Comparison of ENCODE assay signal across 8 cellular contexts in the genomic region with DNA sequence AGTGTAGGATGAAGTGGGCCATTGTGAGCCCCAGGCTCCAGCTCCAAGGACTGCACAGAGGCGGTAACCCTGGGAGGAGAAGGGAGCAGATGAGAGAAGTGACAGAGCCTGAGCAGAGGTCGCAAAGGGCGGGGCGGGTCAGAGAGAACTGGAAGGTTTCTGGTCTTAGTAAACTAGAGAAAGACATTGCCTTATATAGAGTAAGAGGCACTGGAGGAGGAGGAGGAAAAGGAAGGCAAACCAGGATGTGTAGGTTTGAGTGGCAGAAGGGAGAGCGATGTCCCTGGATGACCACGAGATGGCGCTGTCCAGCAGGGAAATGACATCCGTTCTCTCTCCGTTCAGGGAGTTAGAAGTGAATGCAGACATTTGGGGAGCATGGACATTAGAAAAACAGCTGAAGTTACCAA. TPM values are rescaled to one million over a fixed set of nuclear protein-coding genes. Genes with fewer than 3 reads are reported as not detected.
DNase-seq lines count a peak whose midpoint lies in the region; ATAC-seq lines count a peak whose summit lies in the region.

No MANE protein-coding gene starts in this region.

- DNase-seq in Ammon's horn (ENCODE audit: low spot score) = peak; percentile 95
- DNase-seq in NCI-H526 treated with DMSO at 0.1 percent for 48 hours (lab: John Stamatoyannopoulos, UW) = peak; percentile 42
- DNase-seq in activated CD4-positive, alpha-beta T cell treated with anti-CD3 and anti-CD28 coated beads, Interleukin-2, amount 50 U/mL, for 4 hours = peak; percentile 62 to 64
- peak; percentile 83 for DNase-seq in ecto neural progenitor cell (ENCODE audit: low spot score)
- DNase-seq in lung microvascular endothelial cell (ENCODE audit: low read depth in 2 of 2) = peak; percentile 81 to 92
- peak; percentile 61 for DNase-seq in stimulated activated CD8-positive, alpha-beta memory T cell treated with anti-CD3 and anti-CD28 coated beads, Interleukin-15, amount 100 ng/mL, for 24 hours (ENCODE audit: low read depth)

- ATAC-seq in GM19035 (IDR thresholded peaks at IDR 0.05; ENCODE audit: unreplicated experiment) = peak; percentile 90
- peak; percentile 94 for ATAC-seq in HG03354 (IDR thresholded peaks at IDR 0.05; ENCODE audit: poor library complexity, severe bottlenecking, unreplicated experiment)

RNA-seq across cellular contexts. Expression of a gene that starts 49.0 kb away (rescaled TPM):
- total RNA-seq in lung microvascular endothelial cell = 0.87 and 1.6 TPM in 2 replicates

Comparison
In these comparisons a context has a peak if more than half of its experiments do, and no peak if none do; other contexts are left out.
1. Peak in every context shown above with its lines: DNase-seq and ATAC-seq.
2. DNase-seq: peak in every context shown above with its lines; median percentile 95 in Ammon's horn; 86 in lung microvascular endothelial cell; 83 in ecto neural progenitor cell; 63 in activated CD4-positive, alpha-beta T cell treated with anti-CD3 and anti-CD28 coated beads, Interleukin-2, amount 50 U/mL, for 4 hours; 61 in stimulated activated CD8-positive, alpha-beta memory T cell treated with anti-CD3 and anti-CD28 coated beads, Interleukin-15, amount 100 ng/mL, for 24 hours; 42 in NCI-H526 treated with DMSO at 0.1 percent for 48 hours.